ENCODE assay signal across 9 cellular contexts in the genomic region with DNA sequence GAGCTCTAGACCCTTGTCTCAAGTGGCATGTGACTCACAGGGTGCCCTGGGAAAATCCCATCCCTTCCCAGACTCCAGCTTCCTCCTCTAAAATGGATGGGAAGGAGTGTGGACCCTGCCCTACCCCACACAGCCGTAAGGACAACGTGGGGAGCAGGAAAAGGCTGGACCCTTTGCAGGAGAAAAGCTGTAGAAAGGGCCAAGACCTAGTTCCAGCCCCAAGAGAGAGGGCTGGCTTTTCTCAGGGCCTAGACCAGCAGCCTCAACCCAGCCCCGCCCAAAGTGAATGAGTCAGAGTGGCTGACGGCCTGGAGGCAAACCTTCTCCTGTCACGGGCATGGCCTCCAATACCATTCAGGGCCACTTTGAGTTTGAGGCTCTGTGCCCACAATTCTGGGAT. TPM values are rescaled to one million over a fixed set of nuclear protein-coding genes. Genes with fewer than 3 reads are reported as not detected.
A peak's percentile ranks its signal among the peaks of the same experiment; 100 is the strongest.
DNase-seq lines count a peak whose midpoint lies in the region; ATAC-seq, FAIRE-seq and TF ChIP-seq lines count a peak whose summit lies in the region.
"Had no signal": no experiment of that assay in that cellular context is flagged by ENCODE, and none has a peak within 500 bp of the region (broad histone marks: within the 10 kb centered on the region; RNA-seq: fewer than 3 reads in every experiment).

No MANE protein-coding gene starts in this region.

- peak; percentile 65 for ATAC-seq in HG02798 (IDR thresholded peaks at IDR 0.05; ENCODE audit: poor library complexity, unreplicated experiment)
- peak; percentile 72 to 79 for ATAC-seq in activated naive CD4-positive, alpha-beta T cell treated with anti-CD3 and anti-CD28 coated beads, Interleukin-2, amount 50 U/mL, for 72 hours

- H3K36me3 ChIP-seq in kidney epithelial cell (ENCODE audit: control insufficient read depth, insufficient read depth, low read length) (no peaks in the 10 kb centered on the region), uterus (no peaks in the 10 kb centered on the region)

- peak overlapping the region in 1 of 2 donors; percentile 30 for H3K27ac Mint-ChIP-seq in activated naive CD4-positive, alpha-beta T cell treated with anti-CD3 and anti-CD28 coated beads, Interleukin-2, amount 50 U/mL, for 72 hours

- intact Hi-C loops in uterus (cut with DNase I; ENCODE audit: low total_unique reads): no loop called here

- no peaks in the 10 kb centered on the region for H3K4me1 ChIP-seq in uterus

- H3K4me3 ChIP-seq in kidney epithelial cell (ENCODE audit: low read depth, low read length) (no peak overlapping the region), uterus (no peak overlapping the region)

- H3K27ac ChIP-seq in uterus: no peak overlapping the region

- H3K27me3 ChIP-seq in kidney epithelial cell (ENCODE audit: control insufficient read depth, insufficient read depth, low read length) (no peaks in the 10 kb centered on the region), uterus (no peaks in the 10 kb centered on the region)

- no peaks in the 10 kb centered on the region for H3K9me3 Mint-ChIP-seq in activated naive CD4-positive, alpha-beta T cell treated with anti-CD3 and anti-CD28 coated beads, Interleukin-2, amount 50 U/mL, for 72 hours
- H3K9me3 Mint-ChIP-seq: naive B cell had no signal

- no peaks in the 10 kb centered on the region for H3K36me3 Mint-ChIP-seq in activated naive CD4-positive, alpha-beta T cell treated with anti-CD3 and anti-CD28 coated beads, Interleukin-2, amount 50 U/mL, for 72 hours
- H3K36me3 Mint-ChIP-seq: naive B cell had no signal

- TF ChIP-seq CTCF in kidney epithelial cell (IDR thresholded peaks at IDR 0.05; ENCODE audit: insufficient read depth, low read length, poor library complexity, severe bottlenecking) (no peak), uterus (IDR thresholded peaks at IDR 0.05) (no peak)

- DNase-seq in GM03348 (ENCODE audit: low spot score) (peak; percentile 90), RCC 7860 (ENCODE audit: low spot score) (peak; percentile 75), kidney epithelial cell (ENCODE audit: low read depth) (peak; percentile 50), hippocampal formation (lab: John Stamatoyannopoulos, UW) (no peak), uterus (no peak)
- peak in 1 of 2 donors; percentile 63 for DNase-seq in activated naive CD4-positive, alpha-beta T cell treated with anti-CD3 and anti-CD28 coated beads, Interleukin-2, amount 50 U/mL, for 72 hours (ENCODE audit: low spot score in 2 of 2)
- peak; percentile 80 for DNase-seq in stimulated activated CD8-positive, alpha-beta memory T cell treated with anti-CD3 and anti-CD28 coated beads, Interleukin-4, amount 100 ng/mL, for 48 hours
- DNase-seq: naive B cell had no signal

- H3K9me3 ChIP-seq in uterus: no peaks in the 10 kb centered on the region

- FAIRE-seq in RCC 7860 (lab: Jason Lieb, UNC): peak; percentile 83

- TF ChIP-seq POLR2A in uterus (IDR thresholded peaks at IDR 0.05): no peak

RNA-seq across cellular contexts. Expression of gene LAMB3, which starts 1.1 kb away (rescaled TPM):
- 10 to 100 TPM in 1 of 2 donors, 1 to 10 TPM in 1; 1.6 to 11.7 TPM for total RNA-seq in activated naive CD4-positive, alpha-beta T cell treated with anti-CD3 and anti-CD28 coated beads, Interleukin-2, amount 50 U/mL, for 72 hours
- total RNA-seq in kidney epithelial cell (343 and 348 TPM in 2 replicates), uterus (10 to 100 TPM in 1 of 4 donors, under 1 TPM in 2, not detected in 1; under 0.01 to 17.4 (median 0.37) TPM)

RNA-seq across cellular contexts. Expression of gene G0S2, which starts 24.1 kb away (rescaled TPM):
- 10 to 100 TPM in 1 of 2 donors, 1 to 10 TPM in 1; 1.4 to 40.7 TPM for total RNA-seq in activated naive CD4-positive, alpha-beta T cell treated with anti-CD3 and anti-CD28 coated beads, Interleukin-2, amount 50 U/mL, for 72 hours
- total RNA-seq in kidney epithelial cell (112 and 164 TPM in 2 replicates), uterus (10 to 100 TPM in 1 of 4 donors, 1 to 10 TPM in 1, not detected in 2; 4.5 to 13.2 TPM)

RNA-seq across cellular contexts. Expression of gene HSD11B1, which starts 53.5 kb away (rescaled TPM):
- total RNA-seq in activated naive CD4-positive, alpha-beta T cell treated with anti-CD3 and anti-CD28 coated beads, Interleukin-2, amount 50 U/mL, for 72 hours: 1 to 10 TPM in 1 of 2 donors, under 1 TPM in 1; 0.75 to 5.2 TPM
- total RNA-seq in kidney epithelial cell (2.0 and 2.1 TPM in 2 replicates), uterus (10 to 100 TPM in 1 of 4 donors, 1 to 10 TPM in 2, under 1 TPM in 1; 0.59 to 12.8 (median 2.2) TPM)

Comparison
In these comparisons a context has a peak if more than half of its experiments do, and no peak if none do; other contexts are left out.
1. DNase-seq: peak in GM03348 (single experiment), RCC 7860 (single experiment), kidney epithelial cell (single experiment) and stimulated activated CD8-positive, alpha-beta memory T cell treated with anti-CD3 and anti-CD28 coated beads, Interleukin-4, amount 100 ng/mL, for 48 hours (single experiment); none in hippocampal formation (0 of 2) and uterus (0 of 2).
2. RNA of gene LAMB3, which starts 1.1 kb away (total RNA-seq): 343 to 348 TPM in kidney epithelial cell; 1.6 to 11.7 TPM in activated naive CD4-positive, alpha-beta T cell treated with anti-CD3 and anti-CD28 coated beads, Interleukin-2, amount 50 U/mL, for 72 hours and under 0.01 to 17.4 TPM in uterus; every median in the first group is over 10 times any median in the second.